ENCODE assay signal across 7 cellular contexts in genomic region chr11:6319001-6319878, GRCh38. TPM values are rescaled to one million over a fixed set of nuclear protein-coding genes. Genes with fewer than 3 reads are reported as not detected.
DNase-seq lines count a peak whose midpoint lies in the region; ATAC-seq, FAIRE-seq and TF ChIP-seq lines count a peak whose summit lies in the region.

No MANE protein-coding gene starts in this region.

- FAIRE-seq in bronchial epithelial cell (lab: Jason Lieb, UNC) = no peak
- FAIRE-seq in kidney (lab: Jason Lieb, UNC) = no peak

- H3K27ac ChIP-seq in kidney (ENCODE audit: low read depth in 2 of 2, low read length in 2 of 2) = peak overlapping the region; percentile 92
- peak overlapping the region; percentile 93 to 98 for H3K27ac ChIP-seq in testis

- peak overlapping the region; percentile 67 to 86 for H3K9ac ChIP-seq in kidney (ENCODE audit: low read length in 2 of 2)

- DNase-seq in bronchial epithelial cell (ENCODE audit: low read depth) (peak; percentile 11), kidney (peak; percentile 85), testis (peak; percentile 46), Ammon's horn (ENCODE audit: low spot score) (no peak), NCI-H2196 treated with DMSO at 0.1 percent for 48 hours (lab: John Stamatoyannopoulos, UW; ENCODE audit: unreplicated experiment) (no peak), DMS79 treated with DMSO at 0.1 percent for 48 hours (lab: John Stamatoyannopoulos, UW) (no peak)

- peak; percentile 19 for ATAC-seq in HG03460 (IDR thresholded peaks at IDR 0.05; ENCODE audit: unreplicated experiment)

- H3K4me3 ChIP-seq in bronchial epithelial cell (ENCODE audit: low read depth, low read length) (peak overlapping the region; percentile 59), kidney (ENCODE audit: low read length in 2 of 2) (peak overlapping the region; percentile 66 to 77), testis (peak overlapping the region; percentile 57 to 70)

- H3K9me3 ChIP-seq in kidney (ENCODE audit: control insufficient read depth in 1 of 2, low read length in 2 of 2) = no peaks in the 10 kb centered on the region
- no peaks in the 10 kb centered on the region for H3K9me3 ChIP-seq in testis

- TF ChIP-seq POLR2A in testis (IDR thresholded peaks at IDR 0.05) = peak; percentile 11

- TF ChIP-seq CTCF in bronchial epithelial cell (IDR thresholded peaks at IDR 0.05; ENCODE audit: insufficient read depth, low read length, severe bottlenecking) (peak; percentile 10), kidney (IDR thresholded peaks at IDR 0.05; ENCODE audit: borderline replicate concordance, extremely low read depth, insufficient read depth) (no peak), testis (IDR thresholded peaks at IDR 0.05) (no peak)

- WGBS in testis, 2 donors = 1 to 9% methylated on average over 17 to 47 of the region's 47 CpGs

- intact Hi-C loops in kidney (cut with DNase I) = no loop called here
- intact Hi-C loops in testis (cut with DNase I; ENCODE audit: low total_unique reads) = no loop called here

- H3K36me3 ChIP-seq in bronchial epithelial cell (ENCODE audit: control insufficient read depth, insufficient read depth, low read length) (no peaks in the 10 kb centered on the region), kidney (ENCODE audit: control insufficient read depth in 1 of 2, insufficient read depth in 2 of 2, low read length in 2 of 2) (no peaks in the 10 kb centered on the region), testis (ENCODE audit: low read depth, missing control alignments) (no peaks in the 10 kb centered on the region)

- H3K27me3 ChIP-seq in bronchial epithelial cell (ENCODE audit: control insufficient read depth, insufficient read depth, low read length) = no peaks in the 10 kb centered on the region
- no peaks in the 10 kb centered on the region for H3K27me3 ChIP-seq in testis

- H3K4me1 ChIP-seq in kidney (ENCODE audit: control insufficient read depth in 1 of 2, insufficient read depth in 1 of 2, low read depth in 1 of 2, low read length in 2 of 2) = peaks cover 7 to 8% of the 10 kb centered on the region in 2 donors
- H3K4me1 ChIP-seq in testis = peaks cover 30% of the 10 kb centered on the region

RNA-seq across cellular contexts. Expression of gene CAVIN3, which starts 1.1 kb away (rescaled TPM):
- total RNA-seq in bronchial epithelial cell = 35.0 and 41.6 TPM in 2 replicates
- 58.1 TPM for total RNA-seq in kidney
- 55.1 TPM for polyA plus RNA-seq in kidney (ENCODE audit: insufficient read depth, low read depth, low replicate concordance)
- total RNA-seq in testis = 100 to 1,000 TPM; 103 to 177 TPM
- 237 TPM for polyA plus RNA-seq in testis (ENCODE audit: insufficient read depth, low read depth, low replicate concordance)

RNA-seq across cellular contexts. Expression of gene CCKBR, which starts 59.6 kb away (rescaled TPM):
- total RNA-seq in bronchial epithelial cell = not detected in 2 replicates
- not detected for total RNA-seq in kidney
- polyA plus RNA-seq in kidney (ENCODE audit: insufficient read depth, low read depth, low replicate concordance) = not detected
- under 1 TPM; 0.37 to 0.63 TPM for total RNA-seq in testis
- polyA plus RNA-seq in testis (ENCODE audit: insufficient read depth, low read depth, low replicate concordance) = 0.47 TPM

Comparison
In these comparisons a context has a peak if more than half of its experiments do, and no peak if none do; other contexts are left out.
1. DNase-seq: peak in bronchial epithelial cell (single experiment), kidney (single experiment) and testis (single experiment); none in Ammon's horn (single experiment), NCI-H2196 treated with DMSO at 0.1 percent for 48 hours (single experiment) and DMS79 treated with DMSO at 0.1 percent for 48 hours (single experiment).
2. Peak in every context shown above with its lines, with median percentiles within 50 percentile points of each other: H3K4me3 ChIP-seq.